ENCODE assay signal across 1 cellular context in the genomic region with DNA sequence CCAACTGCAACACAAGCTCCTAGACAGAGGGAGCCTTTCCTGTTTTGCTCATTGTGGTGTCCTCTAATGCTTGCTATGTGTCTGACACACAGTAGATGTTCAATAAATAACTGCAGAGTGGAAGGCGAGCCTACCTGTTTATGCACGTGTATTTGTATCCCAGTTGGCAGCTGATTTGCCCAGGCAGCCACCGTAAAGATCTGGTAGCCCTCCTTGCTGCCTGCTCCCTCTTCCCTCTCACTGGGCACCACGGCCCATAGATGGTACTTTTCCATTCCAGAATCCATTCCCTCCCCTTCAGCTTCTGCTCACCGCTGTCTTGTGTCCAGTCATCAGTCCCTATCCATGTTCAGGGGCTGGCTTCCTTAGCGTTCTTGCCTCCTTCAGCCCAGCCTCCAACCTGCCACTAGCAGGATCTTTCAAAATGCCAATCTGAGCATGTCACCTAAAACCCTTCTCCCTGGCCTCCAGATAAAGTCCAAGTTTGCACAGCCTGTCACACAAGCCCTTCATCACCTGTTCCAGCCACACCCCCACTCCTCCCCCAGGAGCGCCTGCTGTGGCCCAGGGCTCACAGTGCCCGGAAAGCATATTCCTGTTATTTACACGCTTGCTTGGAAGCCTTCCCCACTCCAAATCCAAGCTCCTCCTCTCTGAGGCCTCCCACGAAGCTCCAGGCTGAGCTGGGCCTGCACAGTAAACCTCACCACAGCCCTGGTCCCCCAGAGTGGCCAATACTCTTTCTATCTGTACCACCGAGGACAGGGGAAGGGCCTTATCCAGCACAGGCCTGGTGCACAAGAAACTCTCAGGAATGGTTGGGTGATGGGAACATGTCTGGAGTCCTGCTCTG.
TF ChIP-seq lines count a peak whose summit lies in the region.

No MANE protein-coding gene starts in this region.

TF ChIP-seq in HepG2, 621 proteins besides CTCF, POLR2A, EP300 and RAD21 (continued from another document):
- TF ChIP-seq, protein P1, sequence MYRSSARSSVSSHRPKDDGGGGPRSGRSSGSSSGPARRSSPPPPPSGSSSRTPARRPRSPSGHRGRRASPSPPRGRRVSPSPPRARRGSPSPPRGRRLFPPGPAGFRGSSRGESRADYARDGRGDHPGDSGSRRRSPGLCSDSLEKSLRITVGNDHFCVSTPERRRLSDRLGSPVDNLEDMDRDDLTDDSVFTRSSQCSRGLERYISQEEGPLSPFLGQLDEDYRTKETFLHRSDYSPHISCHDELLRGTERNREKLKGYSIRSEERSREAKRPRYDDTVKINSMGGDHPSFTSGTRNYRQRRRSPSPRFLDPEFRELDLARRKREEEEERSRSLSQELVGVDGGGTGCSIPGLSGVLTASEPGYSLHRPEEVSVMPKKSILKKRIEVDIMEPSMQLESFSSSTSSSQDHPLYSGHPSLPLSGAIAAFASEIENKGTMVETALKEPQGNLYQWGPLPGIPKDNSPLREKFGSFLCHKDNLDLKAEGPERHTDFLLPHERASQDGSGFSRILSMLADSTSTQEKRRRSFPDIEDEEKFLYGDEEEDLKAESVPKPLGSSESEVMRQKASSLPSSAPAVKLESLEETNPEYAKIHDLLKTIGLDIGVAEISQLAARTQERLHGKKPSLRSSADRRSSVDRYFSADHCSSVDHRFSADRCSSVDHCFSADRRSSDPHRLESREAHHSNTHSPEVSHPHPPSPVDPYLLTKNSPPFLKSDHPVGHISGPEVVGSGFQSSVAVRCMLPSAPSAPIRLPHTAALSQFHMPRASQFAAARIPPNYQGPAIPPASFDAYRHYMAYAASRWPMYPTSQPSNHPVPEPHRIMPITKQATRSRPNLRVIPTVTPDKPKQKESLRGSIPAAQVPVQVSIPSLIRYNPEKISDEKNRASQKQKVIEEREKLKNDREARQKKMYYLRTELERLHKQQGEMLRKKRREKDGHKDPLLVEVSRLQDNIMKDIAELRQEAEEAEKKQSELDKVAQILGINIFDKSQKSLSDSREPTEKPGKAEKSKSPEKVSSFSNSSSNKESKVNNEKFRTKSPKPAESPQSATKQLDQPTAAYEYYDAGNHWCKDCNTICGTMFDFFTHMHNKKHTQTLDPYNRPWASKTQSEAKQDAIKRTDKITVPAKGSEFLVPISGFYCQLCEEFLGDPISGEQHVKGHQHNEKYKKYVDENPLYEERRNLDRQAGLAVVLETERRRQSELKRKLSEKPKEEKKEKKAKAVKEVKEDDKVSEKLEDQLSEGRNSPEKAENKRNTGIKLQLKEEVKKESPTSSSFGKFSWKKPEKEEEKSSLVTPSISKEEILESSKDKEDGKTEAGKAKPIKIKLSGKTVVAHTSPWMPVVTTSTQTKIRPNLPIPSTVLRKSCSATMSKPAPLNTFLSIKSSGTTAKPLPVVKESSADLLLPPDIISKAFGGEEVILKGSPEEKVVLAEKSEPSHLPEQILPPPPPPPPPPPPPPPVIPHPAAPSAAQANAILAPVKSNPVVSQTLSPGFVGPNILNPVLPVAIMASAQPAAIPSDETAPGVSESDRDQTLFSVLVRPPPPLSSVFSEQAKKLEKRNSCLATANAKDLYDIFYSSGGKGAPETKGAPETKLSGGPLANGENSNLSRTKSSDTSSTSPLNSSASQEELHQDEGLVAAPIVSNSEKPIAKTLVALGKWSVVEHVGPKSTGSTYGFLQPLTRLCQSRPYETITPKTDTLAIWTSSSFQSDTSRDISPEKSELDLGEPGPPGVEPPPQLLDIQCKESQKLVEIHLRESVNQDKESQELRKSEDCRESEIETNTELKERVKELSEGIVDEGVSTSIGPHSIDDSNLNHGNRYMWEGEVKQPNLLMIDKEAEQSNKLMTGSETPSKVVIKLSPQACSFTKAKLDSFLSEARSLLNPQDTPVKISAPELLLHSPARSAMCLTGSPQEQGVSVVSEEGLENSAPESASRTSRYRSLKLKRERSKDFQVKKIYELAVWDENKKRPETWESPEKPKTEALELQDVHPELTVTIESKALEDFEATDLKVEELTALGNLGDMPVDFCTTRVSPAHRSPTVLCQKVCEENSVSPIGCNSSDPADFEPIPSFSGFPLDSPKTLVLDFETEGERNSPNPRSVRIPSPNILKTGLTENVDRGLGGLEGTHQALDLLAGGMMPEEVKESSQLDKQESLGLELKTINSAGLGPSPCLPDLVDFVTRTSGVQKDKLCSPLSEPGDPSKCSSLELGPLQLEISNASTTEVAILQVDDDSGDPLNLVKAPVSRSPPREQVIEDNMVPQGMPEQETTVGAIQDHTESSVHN (CRISPR knock-in tag; IDR thresholded peaks at IDR 0.05) = no peak
- 0 out of 2 replicates have a peak, but pooled peaks have one; percentile 57 for TF ChIP-seq MEIS1 (CRISPR knock-in tag; IDR thresholded peaks at IDR 0.05; ENCODE audit: borderline replicate concordance)
- no peak for TF ChIP-seq IKZF1 (IDR thresholded peaks at IDR 0.05)
- TF ChIP-seq, protein P2, sequence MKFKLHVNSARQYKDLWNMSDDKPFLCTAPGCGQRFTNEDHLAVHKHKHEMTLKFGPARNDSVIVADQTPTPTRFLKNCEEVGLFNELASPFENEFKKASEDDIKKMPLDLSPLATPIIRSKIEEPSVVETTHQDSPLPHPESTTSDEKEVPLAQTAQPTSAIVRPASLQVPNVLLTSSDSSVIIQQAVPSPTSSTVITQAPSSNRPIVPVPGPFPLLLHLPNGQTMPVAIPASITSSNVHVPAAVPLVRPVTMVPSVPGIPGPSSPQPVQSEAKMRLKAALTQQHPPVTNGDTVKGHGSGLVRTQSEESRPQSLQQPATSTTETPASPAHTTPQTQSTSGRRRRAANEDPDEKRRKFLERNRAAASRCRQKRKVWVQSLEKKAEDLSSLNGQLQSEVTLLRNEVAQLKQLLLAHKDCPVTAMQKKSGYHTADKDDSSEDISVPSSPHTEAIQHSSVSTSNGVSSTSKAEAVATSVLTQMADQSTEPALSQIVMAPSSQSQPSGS (CRISPR knock-in tag; IDR thresholded peaks at IDR 0.05) = peak; percentile 89
- TF ChIP-seq POLR2G (IDR thresholded peaks at IDR 0.05; ENCODE audit: low read depth, low read length) = 0 out of 2 replicates have a peak, but pooled peaks have one; percentile 33
- TF ChIP-seq, protein P3, sequence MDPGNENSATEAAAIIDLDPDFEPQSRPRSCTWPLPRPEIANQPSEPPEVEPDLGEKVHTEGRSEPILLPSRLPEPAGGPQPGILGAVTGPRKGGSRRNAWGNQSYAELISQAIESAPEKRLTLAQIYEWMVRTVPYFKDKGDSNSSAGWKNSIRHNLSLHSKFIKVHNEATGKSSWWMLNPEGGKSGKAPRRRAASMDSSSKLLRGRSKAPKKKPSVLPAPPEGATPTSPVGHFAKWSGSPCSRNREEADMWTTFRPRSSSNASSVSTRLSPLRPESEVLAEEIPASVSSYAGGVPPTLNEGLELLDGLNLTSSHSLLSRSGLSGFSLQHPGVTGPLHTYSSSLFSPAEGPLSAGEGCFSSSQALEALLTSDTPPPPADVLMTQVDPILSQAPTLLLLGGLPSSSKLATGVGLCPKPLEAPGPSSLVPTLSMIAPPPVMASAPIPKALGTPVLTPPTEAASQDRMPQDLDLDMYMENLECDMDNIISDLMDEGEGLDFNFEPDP (CRISPR knock-in tag; conservative IDR thresholded peaks at IDR 0.05) = 0 out of 2 replicates have a peak, but pooled peaks have one; percentile 62
